10 cellular contexts compared by ENCODE assay signal in genomic region chr17:10879110-10879509, GRCh38. TPM values are rescaled to one million over a fixed set of nuclear protein-coding genes. Genes with fewer than 3 reads are reported as not detected.
A peak's percentile ranks its signal among the peaks of the same experiment; 100 is the strongest.
DNase-seq lines count a peak whose midpoint lies in the region; ATAC-seq and TF ChIP-seq lines count a peak whose summit lies in the region.
"Had no signal": no experiment of that assay in that cellular context is flagged by ENCODE, and none has a peak within 500 bp of the region (broad histone marks: within the 10 kb centered on the region; RNA-seq: fewer than 3 reads in every experiment).

No MANE protein-coding gene starts in this region.

- no peak for ATAC-seq in GM19463 (IDR thresholded peaks at IDR 0.05; ENCODE audit: unreplicated experiment)
- ATAC-seq in effector memory CD8-positive, alpha-beta T cell (replicated peaks): no peak

- no peak overlapping the region for H3K4me3 Mint-ChIP-seq in HFFc6
- H3K4me3 Mint-ChIP-seq in effector memory CD8-positive, alpha-beta T cell: no peak overlapping the region

- no peaks in the 10 kb centered on the region; the same call in 1 of the 2 replicates for H3K9me3 Mint-ChIP-seq in HFFc6
- H3K9me3 Mint-ChIP-seq in effector memory CD8-positive, alpha-beta T cell: no peaks in the 10 kb centered on the region

- H3K27ac Mint-ChIP-seq in HFFc6: no peak overlapping the region
- no peak overlapping the region for H3K27ac Mint-ChIP-seq in effector memory CD8-positive, alpha-beta T cell

- DNase-seq in Ammon's horn (ENCODE audit: low spot score) (peak; percentile 75), HFFc6 (no peak), cardiac fibroblast (ENCODE audit: low read depth in 2 of 2) (peak; percentile 2 to 10), lung microvascular endothelial cell (ENCODE audit: low read depth in 2 of 2) (peak; percentile 11 to 23), mesenteric fat pad (ENCODE audit: low spot score) (no peak)
- DNase-seq in activated CD8-positive, alpha-beta memory T cell treated with anti-CD3 and anti-CD28 coated beads, Interleukin-2, amount 50 U/mL, for 4 hours: no peak
- no peak for DNase-seq in effector memory CD8-positive, alpha-beta T cell
- DNase-seq: DMS79 had no signal

- TF ChIP-seq CTCF in HFFc6 (IDR thresholded peaks at IDR 0.05) (peak; percentile 22; the same call in 1 of the 2 replicates), cardiac fibroblast (IDR thresholded peaks at IDR 0.05; ENCODE audit: low read depth, low read length) (peak; percentile 12)

- H3K27me3 Mint-ChIP-seq in HFFc6 (ENCODE audit: insufficient read depth): no peaks in the 10 kb centered on the region
- H3K27me3 Mint-ChIP-seq in effector memory CD8-positive, alpha-beta T cell: peaks cover 9 to 41% of the 10 kb centered on the region in 2 donors

- H3K4me3 ChIP-seq in cardiac fibroblast (replicated peaks in 1 of 2; ENCODE audit: low read depth in 2 of 2, low read length in 2 of 2): no peak overlapping the region

- H3K4me1 Mint-ChIP-seq in HFFc6 (ENCODE audit: low read depth): no peaks in the 10 kb centered on the region
- no peaks in the 10 kb centered on the region for H3K4me1 Mint-ChIP-seq in effector memory CD8-positive, alpha-beta T cell (ENCODE audit: low read depth in 2 of 2)

- H3K36me3 Mint-ChIP-seq in HFFc6 (ENCODE audit: low read depth): no peaks in the 10 kb centered on the region
- H3K36me3 Mint-ChIP-seq in effector memory CD8-positive, alpha-beta T cell (ENCODE audit: insufficient read depth): no peaks in the 10 kb centered on the region

RNA-seq across cellular contexts. Expression of gene PIRT, which starts 41.2 kb away (rescaled TPM):
- not detected for total RNA-seq in HFFc6 (2021; fragmentation: NEBNext Ultra II Directional; extraction: Animal tissue kit (Norgen Biotek cat#: 25700))
- not detected in 2 replicates for total RNA-seq in lung microvascular endothelial cell
- total RNA-seq in mesenteric fat pad: not detected
- total RNA-seq: M059J had no signal

Comparison
In these comparisons a context has a peak if more than half of its experiments do, and no peak if none do; other contexts are left out.
1. DNase-seq: peak in Ammon's horn (single experiment), cardiac fibroblast (2 of 2) and lung microvascular endothelial cell (2 of 2); none in HFFc6 (single experiment), mesenteric fat pad (single experiment), activated CD8-positive, alpha-beta memory T cell treated with anti-CD3 and anti-CD28 coated beads, Interleukin-2, amount 50 U/mL, for 4 hours (single experiment) and effector memory CD8-positive, alpha-beta T cell (0 of 3).